19 cellular contexts compared by ENCODE assay signal in the genomic region with DNA sequence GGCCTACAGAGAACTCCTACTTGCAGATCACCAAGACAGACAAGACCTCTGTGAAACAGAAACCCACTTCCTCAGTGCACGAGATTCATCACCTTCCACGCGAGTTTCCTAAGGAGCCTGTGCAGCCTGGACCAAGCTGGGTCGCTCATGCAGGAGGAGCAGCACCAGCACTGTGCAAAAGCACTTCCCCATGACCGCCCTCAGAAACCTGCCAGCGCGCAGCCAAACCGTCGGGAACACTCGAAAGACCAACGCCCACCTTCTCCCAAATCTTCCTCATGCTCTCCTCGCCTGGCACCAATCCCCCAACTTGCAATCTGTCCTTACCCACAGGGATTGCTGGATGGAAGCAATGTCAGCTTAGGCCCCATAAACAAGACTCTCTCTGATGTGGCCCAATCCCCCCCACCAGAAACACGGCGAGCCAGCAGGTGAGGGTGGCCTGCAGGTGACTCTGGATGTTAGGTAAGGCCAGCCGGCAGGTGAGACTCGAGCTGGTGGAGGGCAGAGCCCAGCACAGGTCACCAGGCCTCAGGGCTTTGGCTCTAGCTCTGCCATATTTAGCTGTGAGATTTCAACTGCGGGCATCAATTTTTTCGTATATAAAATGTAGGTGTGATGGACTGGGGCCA.
DNase-seq lines count a peak whose midpoint lies in the region; ATAC-seq and TF ChIP-seq lines count a peak whose summit lies in the region.
"Had no signal": no experiment of that assay in that cellular context is flagged by ENCODE, and none has a peak within 500 bp of the region (broad histone marks: within the 10 kb centered on the region; RNA-seq: fewer than 3 reads in every experiment).

No MANE protein-coding gene starts in this region.

- CTCF ChIA-PET in MCF 10A (lab: Yijun Ruan, JAX): interaction anchor here (0.6 to 2.9 kb wide), 27 partner anchors 9 to 180 kb away, joined by 3 to 34 read pairs (median 6); no protein-coding TSS in a partner anchor

- no peaks in the 10 kb centered on the region for H3K9me3 ChIP-seq in breast epithelium
- H3K9me3 ChIP-seq in uterus: no peaks in the 10 kb centered on the region
- H3K9me3 ChIP-seq: upper lobe of left lung had no signal

- H3K27ac Mint-ChIP-seq in MCF 10A (ENCODE audit: low read depth, unreplicated experiment) (peak overlapping the region; percentile 77), neural crest cell (ENCODE audit: unreplicated experiment) (peak overlapping the region; percentile 52)
- H3K27ac Mint-ChIP-seq: activated CD4-positive, alpha-beta memory T cell treated with anti-CD3 and anti-CD28 coated beads for 36 hours; stimulated activated naive B cell treated with anti-CD40 and anti-IgM and Interleukin-4, amounts not matched to agents 10 μg/mL and 1 μg/mL and 100 μg/mL, for 72 hours had no signal

- H3K36me3 Mint-ChIP-seq in MCF 10A (ENCODE audit: insufficient read depth, unreplicated experiment): peaks cover 59% of the 10 kb centered on the region
- peaks cover 11% of the 10 kb centered on the region for H3K36me3 Mint-ChIP-seq in neural crest cell (ENCODE audit: low read depth)
- H3K36me3 Mint-ChIP-seq: activated CD4-positive, alpha-beta memory T cell treated with anti-CD3 and anti-CD28 coated beads for 36 hours; stimulated activated naive B cell treated with anti-CD40 and anti-IgM and Interleukin-4, amounts not matched to agents 10 μg/mL and 1 μg/mL and 100 μg/mL, for 72 hours had no signal

- DNase-seq in MCF 10A (ENCODE audit: unreplicated experiment): no peak
- DNase-seq in breast epithelium (ENCODE audit: low spot score in 2 of 2): no peak
- DNase-seq in coronary artery (ENCODE audit: low spot score): peak; percentile 63
- DNase-seq in neural crest cell (ENCODE audit: low read depth, low spot score): no peak
- no peak for DNase-seq in uterus
- DNase-seq in inferior parietal cortex (ENCODE audit: extremely low spot score): no peak
- no peak for DNase-seq in DMS53 (lab: John Stamatoyannopoulos, UW)
- DNase-seq: activated CD4-positive, alpha-beta memory T cell treated with anti-CD3 and anti-CD28 coated beads for 36 hours; activated naive CD4-positive, alpha-beta T cell; activated T-cell treated with anti-CD3 and anti-CD28 coated beads, Interleukin-2, amount 50 U/mL, for 1 hour; NCI-H1417; NCI-H2171; NCI-H526 treated with DMSO at 0.1 percent for 48 hours; retina; stimulated activated naive B cell treated with anti-CD40 and anti-IgM and Interleukin-4, amounts not matched to agents 10 μg/mL and 1 μg/mL and 100 μg/mL, for 72 hours; T-helper 2 cell had no signal

- H3K4me1 ChIP-seq in breast epithelium (no peaks in the 10 kb centered on the region), uterus (peaks cover 0 to 8% of the 10 kb centered on the region in 2 donors)
- H3K4me1 ChIP-seq: neural progenitor cell, upper lobe of left lung had no signal

- no peaks in the 10 kb centered on the region for H3K36me3 ChIP-seq in breast epithelium
- H3K36me3 ChIP-seq in uterus: no peaks in the 10 kb centered on the region

- H3K27me3 ChIP-seq in breast epithelium (no peaks in the 10 kb centered on the region), uterus (no peaks in the 10 kb centered on the region)
- H3K27me3 ChIP-seq: neural progenitor cell, upper lobe of left lung had no signal

- TF ChIP-seq CTCF in MCF 10A (IDR thresholded peaks at IDR 0.05; ENCODE audit: unreplicated experiment) (no peak), breast epithelium (IDR thresholded peaks at IDR 0.05) (no peak), coronary artery (IDR thresholded peaks at IDR 0.05) (no peak), neural crest cell (conservative IDR thresholded peaks at IDR 0.05) (no peak), uterus (IDR thresholded peaks at IDR 0.05) (no peak)

- no TSS peak for BruUV-seq in MCF 10A (replicated peaks; lab: Mats Ljungman, UMichigan)

- POLR2A ChIA-PET in MCF 10A (lab: Yijun Ruan, JAX): interaction anchor here (0.6 to 1.9 kb wide), 15 partner anchors 16 to 70 kb away, joined by 3 to 13 read pairs (median 5); partner anchors contain the start of gene PXDN

- no peak for TF ChIP-seq POLR2A in breast epithelium (IDR thresholded peaks at IDR 0.05)
- no peak for TF ChIP-seq POLR2A in uterus (IDR thresholded peaks at IDR 0.05)

- H3K4me3 Mint-ChIP-seq in MCF 10A (ENCODE audit: unreplicated experiment) (no peak overlapping the region), neural crest cell (no peak overlapping the region)
- H3K4me3 Mint-ChIP-seq: activated CD4-positive, alpha-beta memory T cell treated with anti-CD3 and anti-CD28 coated beads for 36 hours; neural progenitor cell; stimulated activated naive B cell treated with anti-CD40 and anti-IgM and Interleukin-4, amounts not matched to agents 10 μg/mL and 1 μg/mL and 100 μg/mL, for 72 hours had no signal

- H3K9me3 Mint-ChIP-seq in MCF 10A (ENCODE audit: unreplicated experiment) (no peaks in the 10 kb centered on the region), neural crest cell (no peaks in the 10 kb centered on the region)
- H3K9me3 Mint-ChIP-seq: activated CD4-positive, alpha-beta memory T cell treated with anti-CD3 and anti-CD28 coated beads for 36 hours; neural progenitor cell; stimulated activated naive B cell treated with anti-CD40 and anti-IgM and Interleukin-4, amounts not matched to agents 10 μg/mL and 1 μg/mL and 100 μg/mL, for 72 hours had no signal

- H3K4me3 ChIP-seq in breast epithelium (no peak overlapping the region), coronary artery (no peak overlapping the region), uterus (no peak overlapping the region)
- H3K4me3 ChIP-seq: neural progenitor cell, upper lobe of left lung had no signal

- peaks cover 12% of the 10 kb centered on the region for H3K4me1 Mint-ChIP-seq in MCF 10A (ENCODE audit: insufficient read depth, unreplicated experiment)
- H3K4me1 Mint-ChIP-seq in neural crest cell: no peaks in the 10 kb centered on the region
- H3K4me1 Mint-ChIP-seq: stimulated activated naive B cell treated with anti-CD40 and anti-IgM and Interleukin-4, amounts not matched to agents 10 μg/mL and 1 μg/mL and 100 μg/mL, for 72 hours had no signal

- intact Hi-C loops in MCF 10A (cut with micrococcal nuclease): loop anchor here (1.0 to 5.0 kb wide), 7 partner anchors 22 to 142 kb away; no protein-coding TSS in a partner anchor
- intact Hi-C loops in breast epithelium (cut with DNase I; ENCODE audit: low total_unique reads): no loop called here
- intact Hi-C loops in uterus (cut with DNase I; ENCODE audit: low total_unique reads): loop anchor here (10.0 kb wide), 1 partner anchor 70 kb away; the partner anchor contains the start of gene PXDN

- H3K27me3 Mint-ChIP-seq in MCF 10A (ENCODE audit: insufficient read depth, unreplicated experiment): no peaks in the 10 kb centered on the region
- H3K27me3 Mint-ChIP-seq in neural crest cell (ENCODE audit: low read depth): no peaks in the 10 kb centered on the region
- H3K27me3 Mint-ChIP-seq: stimulated activated naive B cell treated with anti-CD40 and anti-IgM and Interleukin-4, amounts not matched to agents 10 μg/mL and 1 μg/mL and 100 μg/mL, for 72 hours had no signal

- no peak overlapping the region for H3K27ac ChIP-seq in breast epithelium
- peak overlapping the region in 1 of 2 donors; percentile 69 for H3K27ac ChIP-seq in coronary artery
- H3K27ac ChIP-seq in uterus: peak overlapping the region; percentile 87 to 88
- H3K27ac ChIP-seq: neural progenitor cell, upper lobe of left lung had no signal

- no peak for ATAC-seq in GM19035 (IDR thresholded peaks at IDR 0.05; ENCODE audit: unreplicated experiment)
- ATAC-seq: stimulated activated naive B cell treated with anti-CD40 and anti-IgM and Interleukin-4, amounts not matched to agents 10 μg/mL and 1 μg/mL and 100 μg/mL, for 72 hours had no signal

Comparison
In these comparisons a context has a peak if more than half of its experiments do, and no peak if none do; other contexts are left out.
1. H3K27ac ChIP-seq: peak in uterus (2 of 2); none in breast epithelium (0 of 2).